In genomic region chr10:119120413-119120867, GRCh38 we compare ENCODE assay signal across 1 cellular context.
TF ChIP-seq lines count a peak whose summit lies in the region.

No MANE protein-coding gene starts in this region.

TF ChIP-seq in HepG2, 621 proteins besides CTCF, POLR2A, EP300 and RAD21 (continued from another document):
- TF ChIP-seq ZNF142 (CRISPR knock-in tag; IDR thresholded peaks at IDR 0.05) (no peak), YY1 (IDR thresholded peaks at IDR 0.05; ENCODE audit: insufficient read depth, insufficient replicate concordance, low read depth, low read length) (peak; percentile 51), TOE1 (CRISPR knock-in tag; IDR thresholded peaks at IDR 0.05) (peak; percentile 48; the same call in 1 of the 2 replicates), ESRRA (CRISPR knock-in tag; IDR thresholded peaks at IDR 0.05; ENCODE audit: low read depth) (peak; percentile 48; the same call in 1 of the 2 replicates), ZNF616 (CRISPR knock-in tag; IDR thresholded peaks at IDR 0.05; ENCODE audit: low read depth) (no peak), HINFP (CRISPR knock-in tag; IDR thresholded peaks at IDR 0.05; ENCODE audit: low read depth) (no peak), SKI (IDR thresholded peaks at IDR 0.05; ENCODE audit: partially characterized antibody) (peak; percentile 98), MAZ (IDR thresholded peaks at IDR 0.05; ENCODE audit: borderline replicate concordance, low read depth, low read length) (no peak), MAZ (CRISPR knock-in tag; IDR thresholded peaks at IDR 0.05; ENCODE audit: low read depth) (0 out of 2 replicates have a peak, but pooled peaks have one; percentile 21), TCF12 (IDR thresholded peaks at IDR 0.05) (no peak), TCF12 (CRISPR knock-in tag; IDR thresholded peaks at IDR 0.05) (peak; percentile 51; the same call in 1 of the 2 replicates), ZSCAN25 (CRISPR knock-in tag; IDR thresholded peaks at IDR 0.05) (0 out of 2 replicates have a peak, but pooled peaks have one; percentile 27), ZNF441 (CRISPR knock-in tag; IDR thresholded peaks at IDR 0.05; ENCODE audit: borderline replicate concordance) (peak; percentile 51; the same call in 1 of the 2 replicates), TBX3 (IDR thresholded peaks at IDR 0.05; ENCODE audit: borderline replicate concordance) (peak; percentile 64; the same call in 1 of the 2 replicates), TCF7 (IDR thresholded peaks at IDR 0.05; ENCODE audit: low read depth) (peak; percentile 53; the same call in 1 of the 2 replicates), ETV5 (CRISPR knock-in tag; IDR thresholded peaks at IDR 0.05; ENCODE audit: borderline replicate concordance) (peak; percentile 54; the same call in 1 of the 2 replicates), ZBTB21 (CRISPR knock-in tag; IDR thresholded peaks at IDR 0.05) (0 out of 2 replicates have a peak, but pooled peaks have one; percentile 38), RXRA (CRISPR knock-in tag; IDR thresholded peaks at IDR 0.05) (peak; percentile 39; the same call in 1 of the 2 replicates), TEAD2 (CRISPR knock-in tag; IDR thresholded peaks at IDR 0.05) (no peak), GABPA (IDR thresholded peaks at IDR 0.05; ENCODE audit: low read depth, low read length) (no peak), GABPA (CRISPR knock-in tag; IDR thresholded peaks at IDR 0.05; ENCODE audit: low read depth) (peak; percentile 48; the same call in 1 of the 2 replicates), YEATS2 (CRISPR knock-in tag; IDR thresholded peaks at IDR 0.05; ENCODE audit: borderline replicate concordance) (peak; percentile 60; the same call in 1 of the 2 replicates), ARID4A (CRISPR knock-in tag; IDR thresholded peaks at IDR 0.05; ENCODE audit: borderline replicate concordance) (peak; percentile 67; the same call in 1 of the 2 replicates), ZMYM4 (CRISPR knock-in tag; IDR thresholded peaks at IDR 0.05) (peak; percentile 38), KIAA2018 (CRISPR knock-in tag; IDR thresholded peaks at IDR 0.05; ENCODE audit: borderline replicate concordance) (no peak), ZNF670 (CRISPR knock-in tag; IDR thresholded peaks at IDR 0.05; ENCODE audit: borderline replicate concordance) (peak; percentile 63; the same call in 1 of the 2 replicates), HDAC1 (CRISPR knock-in tag; IDR thresholded peaks at IDR 0.05) (peak; percentile 85), GFI1 (CRISPR knock-in tag; IDR thresholded peaks at IDR 0.05; ENCODE audit: borderline replicate concordance) (peak; percentile 78; the same call in 1 of the 2 replicates), RXRB (CRISPR knock-in tag; IDR thresholded peaks at IDR 0.05; ENCODE audit: borderline replicate concordance) (peak; percentile 97), ZNF343 (CRISPR knock-in tag; IDR thresholded peaks at IDR 0.05) (no peak), PRPF4 (IDR thresholded peaks at IDR 0.05; ENCODE audit: low read depth, low read length, poor library complexity, severe bottlenecking) (no peak), ZNF101 (CRISPR knock-in tag; IDR thresholded peaks at IDR 0.05; ENCODE audit: borderline replicate concordance, low read depth) (no peak)
TF ChIP-seq in HepG2: peak in this region for 215.
